18 cellular contexts compared by ENCODE assay signal in the genomic region with DNA sequence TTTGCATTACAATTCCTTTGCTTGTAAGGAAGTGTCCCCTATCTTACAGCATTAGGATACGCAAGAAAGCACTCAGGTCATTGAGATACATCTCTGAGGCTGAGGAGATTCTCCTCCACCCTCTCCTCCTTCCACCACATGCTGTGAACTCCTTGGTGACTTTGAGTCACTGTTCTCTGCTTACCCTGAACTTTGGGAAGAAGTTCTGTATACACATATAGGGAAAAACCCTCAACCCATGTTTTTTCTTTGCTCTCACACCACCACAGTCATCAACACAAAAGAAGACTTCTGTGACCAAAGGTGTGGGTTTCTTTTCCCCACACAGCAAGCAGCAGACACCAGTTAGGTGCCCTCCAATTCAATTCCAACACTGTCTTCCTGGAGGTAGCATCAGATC. TPM values are rescaled to one million over a fixed set of nuclear protein-coding genes. Genes with fewer than 3 reads are reported as not detected.
DNase-seq lines count a peak whose midpoint lies in the region; ATAC-seq and TF ChIP-seq lines count a peak whose summit lies in the region.
"Had no signal": no experiment of that assay in that cellular context is flagged by ENCODE, and none has a peak within 500 bp of the region (broad histone marks: within the 10 kb centered on the region; RNA-seq: fewer than 3 reads in every experiment).

No MANE protein-coding gene starts in this region.

- POLR2A ChIA-PET in activated CD4-positive, alpha-beta T cell treated with anti-CD3 and anti-CD28 coated beads for 36 hours (lab: Charles Lee) = no interaction called here

- no peak for TF ChIP-seq EP300 in ovary (IDR thresholded peaks at IDR 0.05)

- no peaks in the 10 kb centered on the region for H3K9me3 Mint-ChIP-seq in activated CD4-positive, alpha-beta T cell treated with anti-CD3 and anti-CD28 coated beads for 36 hours (ENCODE audit: low read depth)
- no peaks in the 10 kb centered on the region for H3K9me3 Mint-ChIP-seq in CD4-positive, CD25-positive, alpha-beta regulatory T cell
- H3K9me3 Mint-ChIP-seq in activated T-helper 17 cell treated with anti-CD3 and anti-CD28 coated beads, Interleukin-2, amount 50 U/mL, for 72 hours = no peaks in the 10 kb centered on the region
- peaks cover 0 to 2% (median 0%) of the 10 kb centered on the region in 7 donors for H3K9me3 Mint-ChIP-seq in naive B cell

- intact Hi-C loops in activated CD4-positive, alpha-beta T cell treated with anti-CD3 and anti-CD28 coated beads for 36 hours (cut with DNase I, micrococcal nuclease) = no loop called here
- intact Hi-C loops in dorsolateral prefrontal cortex (cut with DNase I) = no loop called here
- intact Hi-C loops in ovary (cut with DNase I) = no loop called here

- no peak for DNase-seq in activated CD4-positive, alpha-beta T cell treated with anti-CD3 and anti-CD28 coated beads for 36 hours
- DNase-seq in activated CD4-positive, alpha-beta T cell treated with anti-CD3 and anti-CD28 coated beads for 1 hour = no peak
- DNase-seq in CD4-positive, CD25-positive, alpha-beta regulatory T cell = no peak
- DNase-seq in naive B cell = no peak
- DNase-seq in activated effector memory CD4-positive, alpha-beta T cell treated with anti-CD3 and anti-CD28 coated beads, Interleukin-2, amount 50 U/mL, for 16 hours = no peak
- no peak for DNase-seq in dorsolateral prefrontal cortex
- DNase-seq in ovary = no peak
- DNase-seq: 8988T, Caco-2, GM23248, Kasumi-1, NCI-H1417 treated with DMSO at 0.1 percent for 48 hours, NCI-H2029, NCI-H2171 treated with DMSO at 0.1 percent for 48 hours, NCI-H82 had no signal

- H3K27ac Mint-ChIP-seq in activated CD4-positive, alpha-beta T cell treated with anti-CD3 and anti-CD28 coated beads for 36 hours = peak overlapping the region; percentile 40
- H3K27ac Mint-ChIP-seq in CD4-positive, CD25-positive, alpha-beta regulatory T cell = peak overlapping the region in 2 of 3 donors; percentile 65 to 78
- H3K27ac Mint-ChIP-seq in activated T-helper 17 cell treated with anti-CD3 and anti-CD28 coated beads, Interleukin-2, amount 50 U/mL, for 72 hours = peak overlapping the region; percentile 61
- peak overlapping the region in 4 of 6 donors; percentile 3 to 69 (median 64) for H3K27ac Mint-ChIP-seq in naive B cell

- TF ChIP-seq CTCF in dorsolateral prefrontal cortex (IDR thresholded peaks at IDR 0.05 in 54 of 56, conservative IDR thresholded peaks at IDR 0.05 in 2 of 56; ENCODE audit: low read depth in 1 of 56, partially characterized antibody in 56 of 56) (no peak), ovary (IDR thresholded peaks at IDR 0.05) (no peak)

- ATAC-seq in activated CD4-positive, alpha-beta T cell treated with anti-CD3 and anti-CD28 coated beads for 36 hours = peak; percentile 61
- no peak for ATAC-seq in CD4-positive, CD25-positive, alpha-beta regulatory T cell (ENCODE audit: low read depth in 2 of 2)
- peak; percentile 40 for ATAC-seq in activated T-helper 17 cell treated with anti-CD3 and anti-CD28 coated beads, Interleukin-2, amount 50 U/mL, for 72 hours (replicated peaks)
- ATAC-seq in naive B cell (ENCODE audit: low read depth in 2 of 2) = no peak

- no peaks in the 10 kb centered on the region for H3K9me3 ChIP-seq in CD4-positive, CD25-positive, alpha-beta regulatory T cell (ENCODE audit: control insufficient read depth in 2 of 2, low read length in 2 of 2)
- no peaks in the 10 kb centered on the region for H3K9me3 ChIP-seq in ovary
- H3K9me3 ChIP-seq: Caco-2 had no signal

- H3K27ac ChIP-seq in CD4-positive, CD25-positive, alpha-beta regulatory T cell (ENCODE audit: insufficient read depth, low read length, poor library complexity, severe bottlenecking) = no peak overlapping the region
- no peak overlapping the region for H3K27ac ChIP-seq in dorsolateral prefrontal cortex
- H3K27ac ChIP-seq in ovary = no peak overlapping the region
- H3K27ac ChIP-seq: BLaER1 treated with 17β-estradiol and CSF1 and Interleukin-3, amounts not matched to agents 10 nM and 100 nM; GM23248 had no signal

- peaks cover 12% of the 10 kb centered on the region for H3K4me1 Mint-ChIP-seq in activated CD4-positive, alpha-beta T cell treated with anti-CD3 and anti-CD28 coated beads for 36 hours
- H3K4me1 Mint-ChIP-seq in CD4-positive, CD25-positive, alpha-beta regulatory T cell = peaks cover 13 to 26% (median 17%) of the 10 kb centered on the region in 4 donors
- peaks cover 11% of the 10 kb centered on the region for H3K4me1 Mint-ChIP-seq in activated T-helper 17 cell treated with anti-CD3 and anti-CD28 coated beads, Interleukin-2, amount 50 U/mL, for 72 hours
- peaks cover 3 to 6% (median 6%) of the 10 kb centered on the region in 3 donors for H3K4me1 Mint-ChIP-seq in naive B cell

- 87 to 94% (median 94%) methylated on average over 1 of the region's 1 CpG for WGBS in ovary, 3 donors

- peaks cover 33% of the 10 kb centered on the region for H3K36me3 ChIP-seq in CD4-positive, CD25-positive, alpha-beta regulatory T cell (ENCODE audit: control insufficient read depth, insufficient read depth, low read length)
- H3K36me3 ChIP-seq in ovary = no peaks in the 10 kb centered on the region

- no peaks in the 10 kb centered on the region for H3K4me1 ChIP-seq in CD4-positive, CD25-positive, alpha-beta regulatory T cell (ENCODE audit: control insufficient read depth, insufficient read depth, low read length, poor library complexity, severe bottlenecking)
- H3K4me1 ChIP-seq in ovary (ENCODE audit: insufficient read depth) = peaks cover 4% of the 10 kb centered on the region
- H3K4me1 ChIP-seq: BLaER1 treated with 17β-estradiol and CSF1 and Interleukin-3, amounts not matched to agents 10 nM and 100 nM; Caco-2 had no signal

- H3K27me3 ChIP-seq in CD4-positive, CD25-positive, alpha-beta regulatory T cell (ENCODE audit: control insufficient read depth, insufficient read depth, low read length) = no peaks in the 10 kb centered on the region
- H3K27me3 ChIP-seq in dorsolateral prefrontal cortex (no peaks in the 10 kb centered on the region), ovary (no peaks in the 10 kb centered on the region)
- H3K27me3 ChIP-seq: BLaER1 treated with 17β-estradiol and CSF1 and Interleukin-3, amounts not matched to agents 10 nM and 100 nM had no signal

- no peak overlapping the region for H3K4me3 ChIP-seq in CD4-positive, CD25-positive, alpha-beta regulatory T cell (ENCODE audit: low read depth, low read length)
- H3K4me3 ChIP-seq in dorsolateral prefrontal cortex (no peak overlapping the region), ovary (no peak overlapping the region)
- H3K4me3 ChIP-seq: BLaER1 treated with 17β-estradiol and CSF1 and Interleukin-3, amounts not matched to agents 10 nM and 100 nM; GM23248 had no signal

- H3K27me3 Mint-ChIP-seq in activated CD4-positive, alpha-beta T cell treated with anti-CD3 and anti-CD28 coated beads for 36 hours = no peaks in the 10 kb centered on the region
- no peaks in the 10 kb centered on the region for H3K27me3 Mint-ChIP-seq in CD4-positive, CD25-positive, alpha-beta regulatory T cell
- H3K27me3 Mint-ChIP-seq in activated T-helper 17 cell treated with anti-CD3 and anti-CD28 coated beads, Interleukin-2, amount 50 U/mL, for 72 hours = no peaks in the 10 kb centered on the region
- no peaks in the 10 kb centered on the region for H3K27me3 Mint-ChIP-seq in naive B cell

- TF ChIP-seq POLR2A in ovary (IDR thresholded peaks at IDR 0.05) = no peak

- no peak overlapping the region for H3K4me3 Mint-ChIP-seq in activated CD4-positive, alpha-beta T cell treated with anti-CD3 and anti-CD28 coated beads for 36 hours
- no peak overlapping the region for H3K4me3 Mint-ChIP-seq in CD4-positive, CD25-positive, alpha-beta regulatory T cell
- H3K4me3 Mint-ChIP-seq in activated T-helper 17 cell treated with anti-CD3 and anti-CD28 coated beads, Interleukin-2, amount 50 U/mL, for 72 hours = no peak overlapping the region
- H3K4me3 Mint-ChIP-seq in naive B cell = no peak overlapping the region

- CTCF ChIA-PET in activated CD4-positive, alpha-beta T cell treated with anti-CD3 and anti-CD28 coated beads for 36 hours (lab: Charles Lee) = no interaction called here

- H3K36me3 Mint-ChIP-seq in activated CD4-positive, alpha-beta T cell treated with anti-CD3 and anti-CD28 coated beads for 36 hours (ENCODE audit: low read depth) = peaks cover 39% of the 10 kb centered on the region
- peaks cover 43% of the 10 kb centered on the region for H3K36me3 Mint-ChIP-seq in CD4-positive, CD25-positive, alpha-beta regulatory T cell
- peaks cover 67% of the 10 kb centered on the region for H3K36me3 Mint-ChIP-seq in activated T-helper 17 cell treated with anti-CD3 and anti-CD28 coated beads, Interleukin-2, amount 50 U/mL, for 72 hours (ENCODE audit: low read depth)
- peaks cover 22 to 30% of the 10 kb centered on the region in 2 donors for H3K36me3 Mint-ChIP-seq in naive B cell

RNA-seq across cellular contexts. Expression of gene CNOT6, which starts 38.1 kb away (rescaled TPM):
- 10 to 100 TPM; 34.4 to 43.2 TPM for total RNA-seq in activated CD4-positive, alpha-beta T cell treated with anti-CD3 and anti-CD28 coated beads for 36 hours
- total RNA-seq in CD4-positive, CD25-positive, alpha-beta regulatory T cell = 22.8 TPM
- 10 to 100 TPM in 1 of 4 donors, 1 to 10 TPM in 3; 7.6 to 11.2 (median 8.8) TPM for polyA plus RNA-seq in CD4-positive, CD25-positive, alpha-beta regulatory T cell
- 10 to 100 TPM; 23.9 to 38.7 TPM for total RNA-seq in activated T-helper 17 cell treated with anti-CD3 and anti-CD28 coated beads, Interleukin-2, amount 50 U/mL, for 72 hours
- polyA plus RNA-seq in naive B cell (ENCODE audit: low read depth in 6 of 6) = 1 to 10 TPM in 5 of 6 donors, under 1 TPM in 1; 0.84 to 8.8 (median 6.3) TPM
- 10 to 100 TPM; 16.2 to 37.4 (median 24.1) TPM for total RNA-seq in dorsolateral prefrontal cortex
- 10 to 100 TPM; 12.5 to 24.9 (median 16.5) TPM for total RNA-seq in ovary
- 10 to 100 TPM; 10.3 to 11.4 TPM for polyA plus RNA-seq in ovary

RNA-seq across cellular contexts. Expression of gene SCGB3A1, which starts 59.0 kb away (rescaled TPM):
- not detected for total RNA-seq in activated CD4-positive, alpha-beta T cell treated with anti-CD3 and anti-CD28 coated beads for 36 hours
- not detected for total RNA-seq in CD4-positive, CD25-positive, alpha-beta regulatory T cell
- under 1 TPM in 1 of 4 donors, not detected in 3; 0.49 TPM for polyA plus RNA-seq in CD4-positive, CD25-positive, alpha-beta regulatory T cell
- total RNA-seq in activated T-helper 17 cell treated with anti-CD3 and anti-CD28 coated beads, Interleukin-2, amount 50 U/mL, for 72 hours = not detected
- polyA plus RNA-seq in naive B cell (ENCODE audit: low read depth in 6 of 6) (not detected), ovary (1 to 10 TPM in 1 of 2 donors, not detected in 1; 2.7 TPM)
- total RNA-seq in dorsolateral prefrontal cortex (1 to 10 TPM in 24 of 120 experiments, under 1 TPM in 6, not detected in 90; 0.75 to 2.1 (median 1.2) TPM), ovary (10 to 100 TPM in 1 of 7 donors, 1 to 10 TPM in 3, not detected in 3; 1.5 to 18.7 (median 3.7) TPM)
- total RNA-seq: Caco-2, GM23248, NCI-H460 had no signal
- polyA plus RNA-seq: GM23248 had no signal

Comparison
In these comparisons a context has a peak if more than half of its experiments do, and no peak if none do; other contexts are left out.
1. ATAC-seq: peak in activated CD4-positive, alpha-beta T cell treated with anti-CD3 and anti-CD28 coated beads for 36 hours (single experiment) and activated T-helper 17 cell treated with anti-CD3 and anti-CD28 coated beads, Interleukin-2, amount 50 U/mL, for 72 hours (single experiment); none in CD4-positive, CD25-positive, alpha-beta regulatory T cell (0 of 2) and naive B cell (0 of 2).
2. Peak in every context shown above with its lines, with median percentiles within 50 percentile points of each other: H3K27ac Mint-ChIP-seq.